ENCODE assay signal across 22 cellular contexts in genomic region chr22:41296826-41297667, GRCh38. TPM values are rescaled to one million over a fixed set of nuclear protein-coding genes. Genes with fewer than 3 reads are reported as not detected.
DNase-seq lines count a peak whose midpoint lies in the region; ATAC-seq, FAIRE-seq and TF ChIP-seq lines count a peak whose summit lies in the region.
"Had no signal": no experiment of that assay in that cellular context is flagged by ENCODE, and none has a peak within 500 bp of the region (broad histone marks: within the 10 kb centered on the region; RNA-seq: fewer than 3 reads in every experiment).

No MANE protein-coding gene starts in this region.

- no peak overlapping the region for H2BK120ac ChIP-seq in mesenchymal stem cell (ENCODE audit: low read depth, low read length)

- FAIRE-seq in HepG2 (lab: Jason Lieb, UNC) = no peak
- FAIRE-seq: A204.1, G401.6, GM12892, H1 had no signal

- H3K4me3 ChIP-seq in HepG2 (replicated peaks in 1 of 3; ENCODE audit: insufficient read depth in 1 of 3, low read depth in 2 of 3, low read length in 3 of 3) (no peak overlapping the region), right lobe of liver (no peak overlapping the region), Panc1 (ENCODE audit: low read depth in 2 of 2, low read length in 2 of 2) (no peak overlapping the region), mesenchymal stem cell (ENCODE audit: insufficient read depth in 1 of 2, low read depth in 1 of 2, low read length in 2 of 2) (no peak overlapping the region), transverse colon (no peak overlapping the region)
- H3K4me3 ChIP-seq: BLaER1 had no signal

- TF ChIP-seq RAD21 in HepG2 (CRISPR knock-in tag; IDR thresholded peaks at IDR 0.05) = no peak

- no peak overlapping the region for H4K91ac ChIP-seq in mesenchymal stem cell (ENCODE audit: low read length)

- peak overlapping the region; percentile 36 for H2AK5ac ChIP-seq in mesenchymal stem cell (ENCODE audit: low read length, severe bottlenecking)

- H2AFZ ChIP-seq in HepG2 (ENCODE audit: low read length) = no peak overlapping the region
- no peak overlapping the region for H2AFZ ChIP-seq in mesenchymal stem cell (ENCODE audit: low read depth, low read length)

- H3K18ac ChIP-seq in mesenchymal stem cell (ENCODE audit: low read depth in 1 of 2, low read length in 2 of 2) = peak overlapping the region; percentile 2 to 49

- H3K36me3 ChIP-seq in HepG2 (replicated peaks in 1 of 2; ENCODE audit: control insufficient read depth in 1 of 2, insufficient read depth in 2 of 2, low read length in 2 of 2) = no peaks in the 10 kb centered on the region
- no peaks in the 10 kb centered on the region for H3K36me3 ChIP-seq in right lobe of liver
- H3K36me3 ChIP-seq in Panc1 (ENCODE audit: control insufficient read depth, insufficient read depth, low read length) = peaks cover 3% of the 10 kb centered on the region; the same call in 1 of the 2 replicates
- H3K36me3 ChIP-seq in mesenchymal stem cell (ENCODE audit: control insufficient read depth in 1 of 2, insufficient read depth in 2 of 2, low read depth in 1 of 2, low read length in 2 of 2) = no peaks in the 10 kb centered on the region
- H3K36me3 ChIP-seq in transverse colon = no peaks in the 10 kb centered on the region
- H3K36me3 ChIP-seq: BLaER1 had no signal

- no peaks in the 10 kb centered on the region for H3K9me3 ChIP-seq in HepG2 (ENCODE audit: low read length)
- no peaks in the 10 kb centered on the region for H3K9me3 ChIP-seq in right lobe of liver
- no peaks in the 10 kb centered on the region for H3K9me3 ChIP-seq in Panc1 (ENCODE audit: control insufficient read depth, insufficient read depth, low read depth, low read length)
- H3K9me3 ChIP-seq in mesenchymal stem cell (ENCODE audit: control insufficient read depth, low read length) = no peaks in the 10 kb centered on the region
- H3K9me3 ChIP-seq in transverse colon = no peaks in the 10 kb centered on the region
- H3K9me3 ChIP-seq: Caco-2 had no signal

- ATAC-seq in HepG2 (no peak), right lobe of liver (no peak), Panc1 (no peak), HG02840 (IDR thresholded peaks at IDR 0.05; ENCODE audit: low FRiP score, unreplicated experiment) (no peak)
- ATAC-seq: CD8-positive, alpha-beta T cell; HCT116 had no signal

- CTCF ChIA-PET in HepG2 (lab: Yijun Ruan, JAX; ENCODE audit: low intra/inter-chr PET ratio, low total read pairs) = no interaction called here
- CTCF ChIA-PET in Panc1 (lab: Charles Lee) = no interaction called here

- H2BK5ac ChIP-seq in mesenchymal stem cell (ENCODE audit: low read depth, low read length, poor library complexity, severe bottlenecking) = no peak overlapping the region

- H4K8ac ChIP-seq in mesenchymal stem cell (ENCODE audit: low read length) = peak overlapping the region; percentile 13

- TF ChIP-seq POLR2A in HepG2 (IDR thresholded peaks at IDR 0.05; ENCODE audit: insufficient read depth in 1 of 2, low read depth in 2 of 2, low read length in 2 of 2) = no peak
- no peak for TF ChIP-seq POLR2A in right lobe of liver (IDR thresholded peaks at IDR 0.05)
- no peak for TF ChIP-seq POLR2A in transverse colon (IDR thresholded peaks at IDR 0.05)

- WGBS in HepG2 (ENCODE audit: low lambda C conversion rate) = 31% methylated on average over 9 of the region's 9 CpGs
- WGBS in right lobe of liver (ENCODE audit: insufficient coverage, low coverage, low lambda C conversion rate, missing lambda C conversion rate) = 97% methylated on average over 9 of the region's 9 CpGs
- 98% methylated on average over 9 of the region's 9 CpGs for WGBS in mesenchymal stem cell
- 94% methylated on average over 3 to 9 of the region's 9 CpGs for WGBS in transverse colon (ENCODE audit: low coverage in 1 of 2), 2 donors

- H3K9ac ChIP-seq in HepG2 (ENCODE audit: insufficient read depth, low read depth, low read length) = 0 out of 2 replicates have a peak overlapping the region, but pooled peaks have one; percentile 4
- no peak overlapping the region for H3K9ac ChIP-seq in mesenchymal stem cell (ENCODE audit: low read length)
- H3K9ac ChIP-seq: BLaER1 had no signal

- TF ChIP-seq EP300 in HepG2 (IDR thresholded peaks at IDR 0.05; ENCODE audit: low read depth in 2 of 2, low read length in 2 of 2) (no peak), HepG2 (CRISPR knock-in tag; IDR thresholded peaks at IDR 0.05; ENCODE audit: borderline replicate concordance) (no peak), transverse colon (IDR thresholded peaks at IDR 0.05; ENCODE audit: low read depth) (no peak)

- peaks cover 9% of the 10 kb centered on the region for H3K79me2 ChIP-seq in HepG2 (ENCODE audit: insufficient read depth, low read length)

- H3K4me2 ChIP-seq in HepG2 (ENCODE audit: low read depth, low read length) (peak overlapping the region; percentile 52), mesenchymal stem cell (ENCODE audit: low read length, poor library complexity, severe bottlenecking) (no peak overlapping the region)
- H3K4me2 ChIP-seq: BLaER1 had no signal

- no peak overlapping the region for H3K23ac ChIP-seq in mesenchymal stem cell (ENCODE audit: low read length in 2 of 2)

- no peak for TF ChIP-seq CTCF in HepG2 (CRISPR knock-in tag; IDR thresholded peaks at IDR 0.05)
- TF ChIP-seq CTCF in right lobe of liver (IDR thresholded peaks at IDR 0.05) = no peak
- no peak for TF ChIP-seq CTCF in Panc1 (IDR thresholded peaks at IDR 0.05)
- TF ChIP-seq CTCF in transverse colon (IDR thresholded peaks at IDR 0.05) = no peak

- H3K27me3 ChIP-seq in HepG2 (ENCODE audit: control insufficient read depth in 1 of 2, insufficient read depth in 2 of 2, low read length in 2 of 2) = no peaks in the 10 kb centered on the region
- no peaks in the 10 kb centered on the region for H3K27me3 ChIP-seq in right lobe of liver
- no peaks in the 10 kb centered on the region for H3K27me3 ChIP-seq in Panc1 (ENCODE audit: control insufficient read depth, insufficient read depth, low read length)
- no peaks in the 10 kb centered on the region for H3K27me3 ChIP-seq in mesenchymal stem cell (ENCODE audit: control insufficient read depth in 1 of 2, insufficient read depth in 1 of 2, low read length in 2 of 2)
- no peaks in the 10 kb centered on the region for H3K27me3 ChIP-seq in transverse colon
- H3K27me3 ChIP-seq: BLaER1 had no signal

- BruUV-seq in HepG2 (replicated peaks; lab: Mats Ljungman, UMichigan) = no TSS peak
- no TSS peak for BruUV-seq in Panc1 (replicated peaks; lab: Mats Ljungman, UMichigan)

- no peak overlapping the region for H3K4ac ChIP-seq in mesenchymal stem cell (ENCODE audit: low read depth in 1 of 2, low read length in 2 of 2)

- H2BK12ac ChIP-seq in mesenchymal stem cell (ENCODE audit: low read length in 2 of 2) = no peak overlapping the region

- H3K4me1 ChIP-seq in HepG2 (ENCODE audit: insufficient read depth, low read length) (peaks cover 27% of the 10 kb centered on the region), right lobe of liver (peaks cover 0 to 5% (median 0%) of the 10 kb centered on the region in 4 donors), Panc1 (ENCODE audit: control insufficient read depth, insufficient read depth, low read length) (no peaks in the 10 kb centered on the region; the same call in 1 of the 2 replicates), mesenchymal stem cell (ENCODE audit: control insufficient read depth, insufficient read depth, low read depth, low read length) (peaks cover 4% of the 10 kb centered on the region), transverse colon (peaks cover 4 to 7% (median 6%) of the 10 kb centered on the region in 4 donors)

- H3K27ac ChIP-seq in HepG2 (ENCODE audit: extremely low read length, insufficient read depth, low read length) (no peak overlapping the region), right lobe of liver (no peak overlapping the region), Panc1 (ENCODE audit: low read length) (peak overlapping the region; percentile 75; the same call in 1 of the 2 replicates), mesenchymal stem cell (ENCODE audit: low read length, poor library complexity, severe bottlenecking) (no peak overlapping the region), transverse colon (no peak overlapping the region)
- H3K27ac ChIP-seq: 22Rv1, BLaER1, C4-2B had no signal

- intact Hi-C loops in HepG2 (cut with micrococcal nuclease; ENCODE audit: unreplicated experiment) = no loop called here
- intact Hi-C loops in right lobe of liver (cut with DNase I) = no loop called here
- intact Hi-C loops in Panc1 (cut with micrococcal nuclease; ENCODE audit: unreplicated experiment) = no loop called here
- intact Hi-C loops in transverse colon (cut with DNase I; ENCODE audit: low total_unique reads) = no loop called here

- H3K14ac ChIP-seq in mesenchymal stem cell (ENCODE audit: low read length in 2 of 2) = no peak overlapping the region

- H3K79me1 ChIP-seq in mesenchymal stem cell (replicated peaks; ENCODE audit: low read length, poor library complexity, severe bottlenecking) = peaks cover 6% of the 10 kb centered on the region

- H2BK15ac ChIP-seq in mesenchymal stem cell (ENCODE audit: low read depth, poor library complexity, severe bottlenecking) = no peak overlapping the region

- in situ Hi-C loops in HepG2 (cut with HindIII; ENCODE audit: extremely low pct_ligation_motif_present, low pct_unique_long_range_greater_than_20kb) = no loop called here
- in situ Hi-C loops in Panc1 (cut with HindIII; ENCODE audit: low pct_unique_long_range_greater_than_20kb, low sequenced_read_pairs) = no loop called here
- in situ Hi-C loops in transverse colon (cut with MboI; ENCODE audit: low pct_ligation_motif_present in 1 of 4, low pct_unique_long_range_greater_than_20kb in 1 of 4, low sequenced_read_pairs in 3 of 4) = no loop called here

- POLR2A ChIA-PET in HepG2 (lab: Yijun Ruan, JAX) = interaction anchor here (0.7 to 1.7 kb wide), 4 partner anchors 8 to 324 kb away, joined by 3 to 7 read pairs (median 5); partner anchors contain the start of genes RANGAP1 and TEF
- POLR2A ChIA-PET in Panc1 (lab: Charles Lee) = no interaction called here

- DNase-seq in HepG2 (ENCODE audit: low spot score) (peak; percentile 37), right lobe of liver (no peak), Panc1 (ENCODE audit: low read depth, low spot score) (no peak), mesenchymal stem cell (no peak), NCI-H345 (lab: John Stamatoyannopoulos, UW) (no peak), transverse colon (no peak)
- DNase-seq: Caco-2; CD4-positive, CD25-positive, alpha-beta regulatory T cell; CD8-positive, alpha-beta T cell; DMS153; DND-41; H9; HFFc6 had no signal

- no peaks in the 10 kb centered on the region for H4K20me1 ChIP-seq in HepG2 (ENCODE audit: insufficient read depth, low read length)
- H4K20me1 ChIP-seq: BLaER1 had no signal

RNA-seq across cellular contexts. Expression of gene ZC3H7B, which starts 4.3 kb away (rescaled TPM):
- 30.6 and 37.2 TPM in 2 replicates for total RNA-seq in HepG2 (2016; rRNA removed; fragmentation: Illumina TruSeq; extraction: Trizol)
- total RNA-seq in HepG2 (2016; cell fraction: cytosol; rRNA removed; fragmentation: Illumina TruSeq; extraction: Trizol; ENCODE audit: low read depth) = 3.6 and 4.3 TPM in 2 replicates
- 25.9 and 37.4 TPM in 2 replicates for total RNA-seq in HepG2 (2016; cell fraction: insoluble cytoplasmic fraction; rRNA removed; fragmentation: Illumina TruSeq; extraction: Trizol)
- total RNA-seq in HepG2 (2016; cell fraction: membrane; rRNA removed; fragmentation: Illumina TruSeq; extraction: Trizol) = 19.5 and 20.9 TPM in 2 replicates
- total RNA-seq in HepG2 (2016; cell fraction: nucleus; rRNA removed; fragmentation: Illumina TruSeq; extraction: Trizol) = 24.4 and 29.2 TPM in 2 replicates
- 26.4 and 36.2 TPM in 2 replicates for polyA plus RNA-seq in HepG2 (2011; rRNA removed)
- polyA plus RNA-seq in HepG2 (2011; cell fraction: cytosol; rRNA removed) = 17.5 and 23.0 TPM in 2 replicates
- polyA plus RNA-seq in HepG2 (2011; cell fraction: nucleus; rRNA removed) = 61.9 and 71.8 TPM in 2 replicates
- 29.1 and 32.8 TPM in 2 replicates for polyA plus RNA-seq in HepG2 (2012)
- polyA plus RNA-seq in HepG2 (2016; cell fraction: cytosol; fragmentation: Illumina TruSeq; extraction: Trizol; ENCODE audit: low read depth) = 2.2 and 2.6 TPM in 2 replicates
- 29.8 and 37.7 TPM in 2 replicates for polyA plus RNA-seq in HepG2 (2016; cell fraction: insoluble cytoplasmic fraction; fragmentation: Illumina TruSeq; extraction: Trizol; ENCODE audit: low read depth)
- polyA plus RNA-seq in HepG2 (2016; cell fraction: membrane; fragmentation: Illumina TruSeq; extraction: Trizol; ENCODE audit: low read depth) = 11.2 and 13.2 TPM in 2 replicates
- 57.8 and 58.1 TPM in 2 replicates for polyA plus RNA-seq in HepG2 (2016; cell fraction: nucleus; fragmentation: Illumina TruSeq; extraction: Trizol; ENCODE audit: insufficient read depth, low read depth)
- polyA minus RNA-seq in HepG2 (2011; rRNA and poly(A)+ RNA removed; ENCODE audit: low replicate concordance) = 22.0 and 41.9 TPM in 2 replicates
- polyA minus RNA-seq in HepG2 (2011; cell fraction: cytosol; rRNA and poly(A)+ RNA removed) = 19.4 and 19.8 TPM in 2 replicates
- polyA minus RNA-seq in HepG2 (2011; cell fraction: nucleus; rRNA and poly(A)+ RNA removed) = 14.5 and 18.0 TPM in 2 replicates
- 10 to 100 TPM; 26.5 to 50.1 (median 42.7) TPM for total RNA-seq in right lobe of liver
- total RNA-seq in Panc1 (2021; ENCODE audit: unreplicated experiment) = 62.0 TPM
- 68.0 TPM for polyA plus RNA-seq in Panc1 (2012; ENCODE audit: insufficient read length)
- 47.1 TPM for polyA plus RNA-seq in mesenchymal stem cell (2013, experiment 1 of 2)
- 47.2 TPM for polyA plus RNA-seq in mesenchymal stem cell (2013, experiment 2 of 2)
- 10 to 100 TPM; 29.5 to 43.6 (median 35.7) TPM for total RNA-seq in transverse colon

RNA-seq across cellular contexts. Expression of gene RANGAP1, which starts 11.1 kb away (rescaled TPM):
- total RNA-seq in HepG2 (2016; rRNA removed; fragmentation: Illumina TruSeq; extraction: Trizol) (71.7 and 83.9 TPM in 2 replicates), right lobe of liver (10 to 100 TPM; 27.4 to 56.3 (median 37.6) TPM), Panc1 (2021; ENCODE audit: unreplicated experiment) (140 TPM), transverse colon (10 to 100 TPM; 21.3 to 28.1 (median 26.2) TPM)
- 10.6 and 11.9 TPM in 2 replicates for total RNA-seq in HepG2 (2016; cell fraction: cytosol; rRNA removed; fragmentation: Illumina TruSeq; extraction: Trizol; ENCODE audit: low read depth)
- total RNA-seq in HepG2 (2016; cell fraction: insoluble cytoplasmic fraction; rRNA removed; fragmentation: Illumina TruSeq; extraction: Trizol) = 66.9 and 83.1 TPM in 2 replicates
- total RNA-seq in HepG2 (2016; cell fraction: membrane; rRNA removed; fragmentation: Illumina TruSeq; extraction: Trizol) = 28.4 and 30.2 TPM in 2 replicates
- total RNA-seq in HepG2 (2016; cell fraction: nucleus; rRNA removed; fragmentation: Illumina TruSeq; extraction: Trizol) = 45.7 and 49.7 TPM in 2 replicates
- 51.8 and 53.8 TPM in 2 replicates for polyA plus RNA-seq in HepG2 (2011; rRNA removed)
- 40.4 and 58.2 TPM in 2 replicates for polyA plus RNA-seq in HepG2 (2011; cell fraction: cytosol; rRNA removed)
- 108 and 147 TPM in 2 replicates for polyA plus RNA-seq in HepG2 (2011; cell fraction: nucleus; rRNA removed)
- polyA plus RNA-seq in HepG2 (2012) = 34.5 and 50.8 TPM in 2 replicates
- 5.9 TPM in 2 replicates for polyA plus RNA-seq in HepG2 (2016; cell fraction: cytosol; fragmentation: Illumina TruSeq; extraction: Trizol; ENCODE audit: low read depth)
- 56.5 and 66.2 TPM in 2 replicates for polyA plus RNA-seq in HepG2 (2016; cell fraction: insoluble cytoplasmic fraction; fragmentation: Illumina TruSeq; extraction: Trizol; ENCODE audit: low read depth)
- 13.7 and 14.7 TPM in 2 replicates for polyA plus RNA-seq in HepG2 (2016; cell fraction: membrane; fragmentation: Illumina TruSeq; extraction: Trizol; ENCODE audit: low read depth)
- polyA plus RNA-seq in HepG2 (2016; cell fraction: nucleus; fragmentation: Illumina TruSeq; extraction: Trizol; ENCODE audit: insufficient read depth, low read depth) = 86.6 and 97.6 TPM in 2 replicates
- 97.7 and 166 TPM in 2 replicates for polyA minus RNA-seq in HepG2 (2011; rRNA and poly(A)+ RNA removed; ENCODE audit: low replicate concordance)
- polyA minus RNA-seq in HepG2 (2011; cell fraction: cytosol; rRNA and poly(A)+ RNA removed) = 35.8 and 36.2 TPM in 2 replicates
- polyA minus RNA-seq in HepG2 (2011; cell fraction: nucleus; rRNA and poly(A)+ RNA removed) = 23.8 and 25.0 TPM in 2 replicates
- polyA plus RNA-seq in Panc1 (2012; ENCODE audit: insufficient read length) = 141 TPM
- polyA plus RNA-seq in mesenchymal stem cell (2013, experiment 1 of 2) = 28.1 TPM
- 27.9 TPM for polyA plus RNA-seq in mesenchymal stem cell (2013, experiment 2 of 2)

RNA-seq across cellular contexts. Expression of gene CHADL, which starts 56.3 kb away (rescaled TPM):
- total RNA-seq in HepG2 (2016; rRNA removed; fragmentation: Illumina TruSeq; extraction: Trizol) = 2.9 and 8.1 TPM in 2 replicates
- 0.88 and 1.3 TPM in 2 replicates for total RNA-seq in HepG2 (2016; cell fraction: cytosol; rRNA removed; fragmentation: Illumina TruSeq; extraction: Trizol; ENCODE audit: low read depth)
- 2.9 and 8.3 TPM in 2 replicates for total RNA-seq in HepG2 (2016; cell fraction: insoluble cytoplasmic fraction; rRNA removed; fragmentation: Illumina TruSeq; extraction: Trizol)
- 1.6 and 1.8 TPM in 2 replicates for total RNA-seq in HepG2 (2016; cell fraction: membrane; rRNA removed; fragmentation: Illumina TruSeq; extraction: Trizol)
- total RNA-seq in HepG2 (2016; cell fraction: nucleus; rRNA removed; fragmentation: Illumina TruSeq; extraction: Trizol) = 6.1 TPM in 2 replicates
- 2.8 and 6.1 TPM in 2 replicates for polyA plus RNA-seq in HepG2 (2011; rRNA removed)
- 2.6 and 5.3 TPM in 2 replicates for polyA plus RNA-seq in HepG2 (2011; cell fraction: cytosol; rRNA removed)
- 7.4 and 7.5 TPM in 2 replicates for polyA plus RNA-seq in HepG2 (2011; cell fraction: nucleus; rRNA removed)
- 1.9 and 2.5 TPM in 2 replicates for polyA plus RNA-seq in HepG2 (2012)
- 0.71 and 1.1 TPM in 2 replicates for polyA plus RNA-seq in HepG2 (2016; cell fraction: cytosol; fragmentation: Illumina TruSeq; extraction: Trizol; ENCODE audit: low read depth)
- polyA plus RNA-seq in HepG2 (2016; cell fraction: insoluble cytoplasmic fraction; fragmentation: Illumina TruSeq; extraction: Trizol; ENCODE audit: low read depth) = 2.5 and 3.1 TPM in 2 replicates
- polyA plus RNA-seq in HepG2 (2016; cell fraction: membrane; fragmentation: Illumina TruSeq; extraction: Trizol; ENCODE audit: low read depth) = 0.88 and 1.5 TPM in 2 replicates
- 9.0 and 10.9 TPM in 2 replicates for polyA plus RNA-seq in HepG2 (2016; cell fraction: nucleus; fragmentation: Illumina TruSeq; extraction: Trizol; ENCODE audit: insufficient read depth, low read depth)
- 0.07 and 3.2 TPM in 2 replicates for polyA minus RNA-seq in HepG2 (2011; rRNA and poly(A)+ RNA removed; ENCODE audit: low replicate concordance)
- polyA minus RNA-seq in HepG2 (2011; cell fraction: cytosol; rRNA and poly(A)+ RNA removed) = 2.1 and 2.4 TPM in 2 replicates
- 2.6 and 3.9 TPM in 2 replicates for polyA minus RNA-seq in HepG2 (2011; cell fraction: nucleus; rRNA and poly(A)+ RNA removed)
- 1 to 10 TPM in 3 of 6 experiments, under 1 TPM in 3; 0.75 to 1.5 (median 1.1) TPM for total RNA-seq in right lobe of liver
- 0.33 TPM for total RNA-seq in Panc1 (2021; ENCODE audit: unreplicated experiment)
- 0.44 TPM for polyA plus RNA-seq in Panc1 (2012; ENCODE audit: insufficient read length)
- polyA plus RNA-seq in mesenchymal stem cell (2013, experiment 1 of 2) = 0.22 TPM
- 0.22 TPM for polyA plus RNA-seq in mesenchymal stem cell (2013, experiment 2 of 2)
- total RNA-seq in transverse colon = 10 to 100 TPM in 1 of 4 donors, 1 to 10 TPM in 3; 3.0 to 20.6 (median 5.3) TPM
